Comparison of ENCODE assay signal across 24 cellular contexts in genomic region chr10:69881202-69881601, GRCh38.
"Had no signal": no experiment of that assay in that cellular context is flagged by ENCODE, and none has a peak within 500 bp of the region (broad histone marks: within the 10 kb centered on the region; RNA-seq: fewer than 3 reads in every experiment).

No MANE protein-coding gene starts in this region.

- H3K36me3 ChIP-seq: esophagus squamous epithelium, gastrocnemius medialis, lower lobe of right lung, tibial artery, uterus, WERI-Rb-1 had no signal

- H3K4me3 Mint-ChIP-seq: activated CD4-positive, alpha-beta T cell treated with anti-CD3 and anti-CD28 coated beads, Interleukin-2, amount 10 ng/mL, durations not matched to agents 7 days and 5 days; activated CD8-positive, alpha-beta memory T cell treated with anti-CD3 and anti-CD28 coated beads, Interleukin-2, amount 10 ng/mL, durations not matched to agents 7 days and 5 days; activated CD8-positive, alpha-beta T cell treated with anti-CD3 and anti-CD28 coated beads for 36 hours; activated naive CD4-positive, alpha-beta T cell treated with anti-CD3 and anti-CD28 coated beads, Interleukin-2, amount 10 ng/mL, durations not matched to agents 7 days and 5 days; endodermal cell; natural killer cell treated with Interleukin-12 subunit alpha and Interleukin-12 subunit beta and Interleukin-15 and Interleukin-18, amount 100 ng/mL, for 72 hours; stimulated activated naive CD8-positive, alpha-beta T cell treated with anti-CD3 and anti-CD28 coated beads, Interleukin-15, amount 100 ng/mL, for 72 hours had no signal

- H3K27ac Mint-ChIP-seq: activated CD4-positive, alpha-beta T cell treated with anti-CD3 and anti-CD28 coated beads, Interleukin-2, amount 10 ng/mL, durations not matched to agents 7 days and 5 days; activated CD8-positive, alpha-beta memory T cell treated with anti-CD3 and anti-CD28 coated beads, Interleukin-2, amount 10 ng/mL, durations not matched to agents 7 days and 5 days; activated CD8-positive, alpha-beta T cell treated with anti-CD3 and anti-CD28 coated beads for 36 hours; activated naive CD4-positive, alpha-beta T cell treated with anti-CD3 and anti-CD28 coated beads, Interleukin-2, amount 10 ng/mL, durations not matched to agents 7 days and 5 days; endodermal cell; natural killer cell treated with Interleukin-12 subunit alpha and Interleukin-12 subunit beta and Interleukin-15 and Interleukin-18, amount 100 ng/mL, for 72 hours; stimulated activated naive CD8-positive, alpha-beta T cell treated with anti-CD3 and anti-CD28 coated beads, Interleukin-15, amount 100 ng/mL, for 72 hours had no signal

- H3K27me3 ChIP-seq: gastrocnemius medialis, tibial artery, uterus had no signal

- ATAC-seq: activated CD8-positive, alpha-beta memory T cell treated with anti-CD3 and anti-CD28 coated beads, Interleukin-2, amount 10 ng/mL, durations not matched to agents 7 days and 5 days; activated CD8-positive, alpha-beta T cell treated with anti-CD3 and anti-CD28 coated beads for 36 hours; gastrocnemius medialis; left lobe of liver; lower lobe of right lung; natural killer cell treated with Interleukin-12 subunit alpha and Interleukin-12 subunit beta and Interleukin-15 and Interleukin-18, amount 100 ng/mL, for 72 hours; psoas muscle; stimulated activated naive CD8-positive, alpha-beta T cell treated with anti-CD3 and anti-CD28 coated beads, Interleukin-15, amount 100 ng/mL, for 72 hours had no signal

- H3K4me3 ChIP-seq: esophagus squamous epithelium, gastrocnemius medialis, lower lobe of right lung, psoas muscle, uterus had no signal

- H3K4me1 ChIP-seq: gastrocnemius medialis, lower lobe of right lung, psoas muscle, uterus had no signal

- H3K36me3 Mint-ChIP-seq: activated CD8-positive, alpha-beta memory T cell treated with anti-CD3 and anti-CD28 coated beads, Interleukin-2, amount 10 ng/mL, durations not matched to agents 7 days and 5 days; activated naive CD4-positive, alpha-beta T cell treated with anti-CD3 and anti-CD28 coated beads, Interleukin-2, amount 10 ng/mL, durations not matched to agents 7 days and 5 days; natural killer cell treated with Interleukin-12 subunit alpha and Interleukin-12 subunit beta and Interleukin-15 and Interleukin-18, amount 100 ng/mL, for 72 hours had no signal

- H3K27ac ChIP-seq: coronary artery, esophagus squamous epithelium, gastrocnemius medialis, lower lobe of right lung, psoas muscle, uterus, WERI-Rb-1 had no signal

- H3K9me3 Mint-ChIP-seq: activated CD4-positive, alpha-beta T cell treated with anti-CD3 and anti-CD28 coated beads, Interleukin-2, amount 10 ng/mL, durations not matched to agents 7 days and 5 days; activated CD8-positive, alpha-beta T cell treated with anti-CD3 and anti-CD28 coated beads for 36 hours; activated naive CD4-positive, alpha-beta T cell treated with anti-CD3 and anti-CD28 coated beads, Interleukin-2, amount 10 ng/mL, durations not matched to agents 7 days and 5 days; endodermal cell; natural killer cell treated with Interleukin-12 subunit alpha and Interleukin-12 subunit beta and Interleukin-15 and Interleukin-18, amount 100 ng/mL, for 72 hours; stimulated activated naive CD8-positive, alpha-beta T cell treated with anti-CD3 and anti-CD28 coated beads, Interleukin-15, amount 100 ng/mL, for 72 hours had no signal

- H3K4me1 Mint-ChIP-seq: activated CD4-positive, alpha-beta T cell treated with anti-CD3 and anti-CD28 coated beads, Interleukin-2, amount 10 ng/mL, durations not matched to agents 7 days and 5 days; activated CD8-positive, alpha-beta memory T cell treated with anti-CD3 and anti-CD28 coated beads, Interleukin-2, amount 10 ng/mL, durations not matched to agents 7 days and 5 days; activated naive CD4-positive, alpha-beta T cell treated with anti-CD3 and anti-CD28 coated beads, Interleukin-2, amount 10 ng/mL, durations not matched to agents 7 days and 5 days; stimulated activated naive CD8-positive, alpha-beta T cell treated with anti-CD3 and anti-CD28 coated beads, Interleukin-15, amount 100 ng/mL, for 72 hours had no signal

- H3K9me3 ChIP-seq: esophagus squamous epithelium, gastrocnemius medialis, lower lobe of right lung, psoas muscle, tibial artery, uterus had no signal

- DNase-seq: activated CD4-positive, alpha-beta T cell treated with anti-CD3 and anti-CD28 coated beads, Interleukin-2, amount 10 ng/mL, durations not matched to agents 7 days and 5 days; activated CD4-positive, CD25-positive, alpha-beta regulatory T cell treated with anti-CD3 and anti-CD28 coated beads, Interleukin-2, amount 50 U/mL, for 72 hours; activated CD8-positive, alpha-beta memory T cell treated with anti-CD3 and anti-CD28 coated beads, Interleukin-2, amount 10 ng/mL, durations not matched to agents 7 days and 5 days; activated CD8-positive, alpha-beta T cell treated with anti-CD3 and anti-CD28 coated beads for 36 hours; activated effector memory CD4-positive, alpha-beta T cell treated with anti-CD3 and anti-CD28 coated beads, Interleukin-2, amount 50 U/mL, for 16 hours; activated naive CD4-positive, alpha-beta T cell treated with anti-CD3 and anti-CD28 coated beads, Interleukin-2, amount 10 ng/mL, durations not matched to agents 7 days and 5 days; activated T-cell treated with anti-CD3 and anti-CD28 coated beads for 4 hours; amygdala; esophagus squamous epithelium; gastrocnemius medialis; head of caudate nucleus; lower lobe of right lung; occipital lobe; right cardiac atrium; stimulated activated naive CD8-positive, alpha-beta T cell treated with anti-CD3 and anti-CD28 coated beads, Interleukin-15, amount 100 ng/mL, for 72 hours; SW 1271; tibial artery; uterus; WERI-Rb-1 had no signal
